ENCODE assay signal across 13 cellular contexts in the genomic region with DNA sequence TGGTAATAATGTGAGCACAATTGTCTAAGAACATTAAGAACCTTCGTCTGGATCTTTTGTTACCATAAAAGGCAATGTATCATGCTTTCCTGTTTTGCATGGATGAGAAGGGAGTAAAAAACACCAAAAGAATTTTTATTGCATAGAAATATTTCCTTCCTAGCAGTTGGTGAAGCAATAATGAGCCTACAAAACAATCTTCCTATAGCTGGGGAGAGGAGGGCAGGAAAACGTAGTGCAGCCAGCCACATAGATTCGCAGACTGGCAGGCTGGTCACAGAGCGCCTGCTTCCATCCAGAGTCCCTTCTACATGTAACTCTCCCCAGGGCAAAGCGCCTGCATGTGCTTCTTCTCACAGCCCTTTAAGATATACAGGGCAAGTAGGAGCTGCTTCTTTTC.
DNase-seq lines count a peak whose midpoint lies in the region; ATAC-seq and TF ChIP-seq lines count a peak whose summit lies in the region.
"Had no signal": no experiment of that assay in that cellular context is flagged by ENCODE, and none has a peak within 500 bp of the region (broad histone marks: within the 10 kb centered on the region; RNA-seq: fewer than 3 reads in every experiment).

No MANE protein-coding gene starts in this region.

- peak overlapping the region; percentile 97 for H3K27ac ChIP-seq in SK-N-MC
- H3K27ac ChIP-seq in rectal smooth muscle tissue (ENCODE audit: low read depth, low read length), result peak overlapping the region; percentile 77

- peak overlapping the region; percentile 80 for H3K9ac ChIP-seq in SK-N-MC (ENCODE audit: insufficient read length)
- H3K9ac ChIP-seq in rectal smooth muscle tissue (ENCODE audit: low read length), result no peak overlapping the region

- intact Hi-C loops in sciatic nerve (cut with DNase I), result no loop called here

- peaks cover 19% of the 10 kb centered on the region for H3K4me1 ChIP-seq in rectal smooth muscle tissue (ENCODE audit: control insufficient read depth, insufficient read depth, low read length)

- H3K36me3 ChIP-seq in SK-N-MC (ENCODE audit: insufficient read depth, low read length), result no peaks in the 10 kb centered on the region
- no peaks in the 10 kb centered on the region for H3K36me3 ChIP-seq in rectal smooth muscle tissue (ENCODE audit: control insufficient read depth, insufficient read depth, low read length)

- DNase-seq in EH (ENCODE audit: low read depth) (peak; percentile 93), SK-N-MC (ENCODE audit: low read depth, low spot score) (peak; percentile 71), fibroblast of villous mesenchyme (ENCODE audit: low read depth) (peak; percentile 88), DMS53 treated with DMSO at 0.1 percent for 48 hours (lab: John Stamatoyannopoulos, UW; ENCODE audit: unreplicated experiment) (no peak), midbrain (lab: John Stamatoyannopoulos, UW) (no peak), sciatic nerve (ENCODE audit: low spot score) (no peak), hippocampal formation (lab: John Stamatoyannopoulos, UW) (no peak)
- DNase-seq: NCI-H774; stimulated activated CD4-positive, alpha-beta T cell treated with anti-CD3 and anti-CD28 coated beads, Interleukin-15, amount 100 ng/mL, for 24 hours had no signal

- no peaks in the 10 kb centered on the region for H3K27me3 ChIP-seq in rectal smooth muscle tissue (ENCODE audit: control insufficient read depth, insufficient read depth, low read length)
- H3K27me3 ChIP-seq: dorsolateral prefrontal cortex had no signal

- no peaks in the 10 kb centered on the region for H3K9me3 ChIP-seq in SK-N-MC (ENCODE audit: low read depth, low read length)

- TF ChIP-seq CTCF in fibroblast of villous mesenchyme (IDR thresholded peaks at IDR 0.05; ENCODE audit: insufficient read depth, low read depth, low read length), result no peak

- no peak for ATAC-seq in sciatic nerve
- ATAC-seq: K562, left lobe of liver had no signal

- H3K4me3 ChIP-seq in SK-N-MC, result peak overlapping the region; percentile 59
- no peak overlapping the region for H3K4me3 ChIP-seq in fibroblast of villous mesenchyme (ENCODE audit: low read depth, low read length)
- peak overlapping the region; percentile 33 for H3K4me3 ChIP-seq in rectal smooth muscle tissue (ENCODE audit: low read length)
- H3K4me3 ChIP-seq: dorsolateral prefrontal cortex, K562 had no signal

Comparison
In these comparisons a context has a peak if more than half of its experiments do, and no peak if none do; other contexts are left out.
1. DNase-seq: peak in EH (single experiment), SK-N-MC (single experiment) and fibroblast of villous mesenchyme (single experiment); none in DMS53 treated with DMSO at 0.1 percent for 48 hours (single experiment), midbrain (single experiment), sciatic nerve (single experiment) and hippocampal formation (0 of 2).